Comparison of ENCODE assay signal across 24 cellular contexts in the genomic region with DNA sequence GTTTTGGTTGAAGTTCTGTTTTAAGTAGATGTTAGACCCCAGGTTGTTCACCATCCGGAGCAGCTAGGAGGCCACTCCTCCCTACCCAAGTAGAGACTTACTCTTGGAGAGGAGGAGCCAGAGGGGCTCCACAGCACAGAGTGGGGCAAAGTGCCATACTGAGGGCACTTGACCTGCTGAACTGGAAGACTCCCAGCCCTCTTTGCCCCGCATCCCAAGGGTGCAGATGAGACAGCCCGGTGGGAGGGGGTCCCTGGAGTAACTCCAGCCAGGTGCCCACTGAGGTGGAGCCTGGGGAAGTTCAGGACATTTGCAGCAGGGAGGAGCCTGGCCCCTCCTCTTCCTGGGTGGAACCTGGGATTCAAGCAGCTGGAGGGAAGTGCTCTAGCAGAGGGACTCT.
"Had no signal": no experiment of that assay in that cellular context is flagged by ENCODE, and none has a peak within 500 bp of the region (broad histone marks: within the 10 kb centered on the region; RNA-seq: fewer than 3 reads in every experiment).

No MANE protein-coding gene starts in this region.

- H3K4me1 Mint-ChIP-seq: naive thymus-derived CD4-positive, alpha-beta T cell had no signal

- H3K4me1 ChIP-seq: parathyroid adenoma, right lobe of liver, transverse colon, uterus had no signal

- DNase-seq: effector memory CD8-positive, alpha-beta T cell; esophagus squamous epithelium; foreskin melanocyte; glutamatergic neuron; heart right ventricle; hippocampal formation; left cardiac atrium; left lung; midbrain; naive thymus-derived CD4-positive, alpha-beta T cell; right lobe of liver; small intestine; stimulated activated CD4-positive, alpha-beta T cell treated with anti-CD3 and anti-CD28 coated beads, Interleukin-1b, Interleukin-23, amount 100 ng/mL, for 48 hours; stimulated activated CD4-positive, alpha-beta T cell treated with anti-CD3 and anti-CD28 coated beads, Interleukin-4, amount 100 ng/mL, for 1 hour; stimulated activated CD8-positive, alpha-beta memory T cell treated with anti-CD3 and anti-CD28 coated beads, Interleukin-4, amount 100 ng/mL, for 48 hours; transverse colon; upper lobe of right lung; uterus had no signal

- H3K27ac Mint-ChIP-seq: effector memory CD8-positive, alpha-beta T cell; naive thymus-derived CD4-positive, alpha-beta T cell; progenitor cell of endocrine pancreas; stimulated activated naive CD8-positive, alpha-beta T cell treated with anti-CD3 and anti-CD28 coated beads, Interleukin-15, Interleukin-2, amounts not matched to agents 100 ng/mL and 50 ng/mL, for 24 hours had no signal

- H3K27me3 ChIP-seq: esophagus squamous epithelium, heart right ventricle, left lung, right lobe of liver, suprapubic skin, transverse colon, upper lobe of right lung, uterus had no signal

- H2AFZ ChIP-seq: parathyroid adenoma had no signal

- H3K79me2 ChIP-seq: parathyroid adenoma had no signal

- ATAC-seq: effector memory CD8-positive, alpha-beta T cell; heart right ventricle; left cardiac atrium; left lung; naive thymus-derived CD4-positive, alpha-beta T cell; upper lobe of right lung had no signal

- H3K36me3 Mint-ChIP-seq: naive thymus-derived CD4-positive, alpha-beta T cell had no signal

- H3K9me3 ChIP-seq: heart right ventricle, left lung, right lobe of liver, suprapubic skin, transverse colon, upper lobe of right lung, uterus had no signal

- H3K27ac ChIP-seq: coronary artery, heart right ventricle, left lung, parathyroid adenoma, right lobe of liver, suprapubic skin, transverse colon, upper lobe of right lung, uterus had no signal

- H3K4me3 ChIP-seq: coronary artery, esophagus squamous epithelium, heart right ventricle, left lung, right lobe of liver, suprapubic skin, transverse colon, upper lobe of right lung, uterus had no signal

- H3K9me3 Mint-ChIP-seq: effector memory CD8-positive, alpha-beta T cell; stimulated activated naive CD8-positive, alpha-beta T cell treated with anti-CD3 and anti-CD28 coated beads, Interleukin-15, Interleukin-2, amounts not matched to agents 100 ng/mL and 50 ng/mL, for 24 hours had no signal

- H3K27me3 Mint-ChIP-seq: progenitor cell of endocrine pancreas had no signal

- H3K36me3 ChIP-seq: esophagus squamous epithelium, heart right ventricle, left lung, right lobe of liver, suprapubic skin, transverse colon, upper lobe of right lung, uterus had no signal

- H3K4me3 Mint-ChIP-seq: effector memory CD8-positive, alpha-beta T cell; naive thymus-derived CD4-positive, alpha-beta T cell; neural crest cell; stimulated activated naive CD8-positive, alpha-beta T cell treated with anti-CD3 and anti-CD28 coated beads, Interleukin-15, Interleukin-2, amounts not matched to agents 100 ng/mL and 50 ng/mL, for 24 hours had no signal

- H3K9ac ChIP-seq: parathyroid adenoma had no signal
